2 cellular contexts compared by ENCODE assay signal in the genomic region with DNA sequence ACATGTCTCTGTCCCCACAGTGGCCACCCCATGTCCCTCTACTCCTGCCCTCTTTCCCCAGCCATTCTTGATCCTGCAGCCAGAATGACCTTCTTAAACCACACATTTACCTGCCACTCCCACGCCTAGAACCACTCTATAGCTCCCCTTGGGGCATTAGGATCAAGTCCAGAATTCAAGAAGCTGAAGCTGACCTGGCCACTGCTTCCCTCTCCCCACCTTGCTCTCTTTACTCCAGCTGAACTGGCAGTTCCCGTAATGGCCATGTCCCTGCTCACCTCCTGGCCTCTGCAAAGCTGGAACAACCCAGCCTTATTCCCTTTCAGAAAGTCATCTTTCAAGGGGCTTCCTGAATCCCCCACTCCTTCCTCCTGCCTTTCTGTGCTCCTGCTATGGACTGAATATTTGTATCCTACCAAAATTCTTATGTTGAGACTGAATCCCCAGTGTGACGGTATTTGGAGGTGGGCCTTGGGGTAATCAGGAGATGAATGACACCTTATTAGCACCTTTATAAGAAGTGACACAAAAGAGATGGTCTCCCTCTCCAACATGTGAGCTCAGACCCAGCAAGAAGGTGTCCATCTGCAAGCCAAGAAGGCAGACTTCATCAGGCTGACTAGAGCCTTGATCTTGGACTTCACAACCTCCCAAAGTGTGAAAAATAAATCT.
TF ChIP-seq lines count a peak whose summit lies in the region.

No MANE protein-coding gene starts in this region.

TF ChIP-seq in SK-N-SH, 30 proteins besides CTCF, POLR2A, EP300 and RAD21 (continued from another document):
- TF ChIP-seq IRF3 (IDR thresholded peaks at IDR 0.05; ENCODE audit: low read depth, low read length), result no peak
- TF ChIP-seq REST (IDR thresholded peaks at IDR 0.05; ENCODE audit: low read depth, low read length), result no peak
- TF ChIP-seq GABPA (IDR thresholded peaks at IDR 0.05; ENCODE audit: low read depth), result no peak
- no peak for TF ChIP-seq USF1 (IDR thresholded peaks at IDR 0.05; ENCODE audit: borderline replicate concordance, low read depth)
- TF ChIP-seq FOSL2 (IDR thresholded peaks at IDR 0.05; ENCODE audit: borderline replicate concordance, low read depth), result no peak
- no peak for TF ChIP-seq ZBTB33 (IDR thresholded peaks at IDR 0.05; ENCODE audit: borderline replicate concordance, low read depth)
- TF ChIP-seq CHD2 (IDR thresholded peaks at IDR 0.05; ENCODE audit: low read length, partially characterized antibody), result no peak
- TF ChIP-seq NFIC (IDR thresholded peaks at IDR 0.05; ENCODE audit: borderline replicate concordance), result no peak
- TF ChIP-seq TCF12 (IDR thresholded peaks at IDR 0.05), result no peak

TF ChIP-seq in SK-N-SH treated with all-trans-retinoic acid at 6 μM for 48 hours, 23 proteins besides CTCF, POLR2A, EP300 and RAD21 (continued from another document):
- TF ChIP-seq PATZ1 (CRISPR knock-in tag; IDR thresholded peaks at IDR 0.05; ENCODE audit: borderline replicate concordance), result no peak
- no peak for TF ChIP-seq CSDC2 (CRISPR knock-in tag; IDR thresholded peaks at IDR 0.05)
- no peak for TF ChIP-seq GLIS3 (CRISPR knock-in tag; IDR thresholded peaks at IDR 0.05)
- no peak for TF ChIP-seq ZFP30 (CRISPR knock-in tag; IDR thresholded peaks at IDR 0.05)
- TF ChIP-seq ISL1 (CRISPR knock-in tag; IDR thresholded peaks at IDR 0.05), result no peak
- no peak for TF ChIP-seq TCF4 (CRISPR knock-in tag; IDR thresholded peaks at IDR 0.05; ENCODE audit: borderline replicate concordance)
- TF ChIP-seq OSR1 (CRISPR knock-in tag; IDR thresholded peaks at IDR 0.05), result no peak
- no peak for TF ChIP-seq ARNTL (CRISPR knock-in tag; IDR thresholded peaks at IDR 0.05; ENCODE audit: borderline replicate concordance, low read depth)
- no peak for TF ChIP-seq ESRRG (CRISPR knock-in tag; IDR thresholded peaks at IDR 0.05)
- no peak for TF ChIP-seq ZNF565 (CRISPR knock-in tag; conservative IDR thresholded peaks at IDR 0.05; ENCODE audit: low read depth)
- no peak for TF ChIP-seq PPARA (CRISPR knock-in tag; IDR thresholded peaks at IDR 0.05; ENCODE audit: borderline replicate concordance)
- TF ChIP-seq BACH2 (CRISPR knock-in tag; IDR thresholded peaks at IDR 0.05; ENCODE audit: borderline replicate concordance), result no peak
- TF ChIP-seq ZC3H10 (CRISPR knock-in tag; IDR thresholded peaks at IDR 0.05), result no peak
TF ChIP-seq in SK-N-SH treated with all-trans-retinoic acid at 6 μM for 48 hours: peak in this region for 0.
